Comparison of ENCODE assay signal across 14 cellular contexts in genomic region chr14:77478796-77479195, GRCh38. TPM values are rescaled to one million over a fixed set of nuclear protein-coding genes. Genes with fewer than 3 reads are reported as not detected.
DNase-seq lines count a peak whose midpoint lies in the region; ATAC-seq and TF ChIP-seq lines count a peak whose summit lies in the region.
"Had no signal": no experiment of that assay in that cellular context is flagged by ENCODE, and none has a peak within 500 bp of the region (broad histone marks: within the 10 kb centered on the region; RNA-seq: fewer than 3 reads in every experiment).

No MANE protein-coding gene starts in this region.

- no peak overlapping the region for H3K27ac Mint-ChIP-seq in activated B cell treated with CpG ODN at 0.5 μM for 24 hours
- H3K27ac Mint-ChIP-seq: activated T-cell treated with anti-CD3 and anti-CD28 coated beads, Interleukin-2, amount 50 U/mL, for 24 hours had no signal

- intact Hi-C loops in activated B cell treated with CpG ODN at 0.5 μM for 24 hours (cut with micrococcal nuclease), result no loop called here

- H3K9me3 Mint-ChIP-seq in activated B cell treated with CpG ODN at 0.5 μM for 24 hours, result no peaks in the 10 kb centered on the region
- H3K9me3 Mint-ChIP-seq: activated T-cell treated with anti-CD3 and anti-CD28 coated beads, Interleukin-2, amount 50 U/mL, for 24 hours had no signal

- no peak for TF ChIP-seq CTCF in activated B cell treated with CpG ODN at 0.5 μM for 24 hours (IDR thresholded peaks at IDR 0.05)
- TF ChIP-seq CTCF in osteoblast (IDR thresholded peaks at IDR 0.05; ENCODE audit: extremely low read depth, low read depth, low read length), result no peak

- no peak overlapping the region for H3K4me2 ChIP-seq in osteoblast (ENCODE audit: insufficient read depth, low read length)

- ATAC-seq in GM19025 (IDR thresholded peaks at IDR 0.05; ENCODE audit: low read depth, unreplicated experiment), result peak; percentile 79
- ATAC-seq in GM21717 (IDR thresholded peaks at IDR 0.05; ENCODE audit: unreplicated experiment), result peak; percentile 85
- peak; percentile 90 for ATAC-seq in HG03175 (IDR thresholded peaks at IDR 0.05; ENCODE audit: unreplicated experiment)
- peak; percentile 49 for ATAC-seq in activated B cell treated with CpG ODN at 0.5 μM for 24 hours (ENCODE audit: low read depth)
- ATAC-seq: pancreas had no signal

- no peaks in the 10 kb centered on the region for H3K9me3 ChIP-seq in osteoblast (ENCODE audit: low read depth, low read length)
- H3K9me3 ChIP-seq: pancreas, tibial nerve had no signal

- H3K27ac ChIP-seq in osteoblast (ENCODE audit: low read depth, low read length) (no peak overlapping the region), substantia nigra (ENCODE audit: low read depth, low read length, poor library complexity, severe bottlenecking) (no peak overlapping the region)
- H3K27ac ChIP-seq: pancreas, tibial nerve had no signal

- H3K27me3 Mint-ChIP-seq in activated B cell treated with CpG ODN at 0.5 μM for 24 hours, result no peaks in the 10 kb centered on the region
- H3K27me3 Mint-ChIP-seq: activated T-cell treated with anti-CD3 and anti-CD28 coated beads, Interleukin-2, amount 50 U/mL, for 24 hours had no signal

- no peaks in the 10 kb centered on the region for H3K4me1 ChIP-seq in osteoblast (ENCODE audit: insufficient read depth, low read length)
- H3K4me1 ChIP-seq: pancreas, tibial nerve had no signal

- H3K4me3 ChIP-seq in osteoblast (ENCODE audit: insufficient read depth, low read length), result no peak overlapping the region
- H3K4me3 ChIP-seq: pancreas, tibial nerve had no signal

- H3K36me3 Mint-ChIP-seq in activated B cell treated with CpG ODN at 0.5 μM for 24 hours (ENCODE audit: low read depth), result no peaks in the 10 kb centered on the region

- no peak overlapping the region for H2AFZ ChIP-seq in osteoblast (ENCODE audit: low read length)

- no peaks in the 10 kb centered on the region for H3K4me1 Mint-ChIP-seq in activated B cell treated with CpG ODN at 0.5 μM for 24 hours

- no peaks in the 10 kb centered on the region for H3K79me2 ChIP-seq in osteoblast (ENCODE audit: insufficient read depth, low read length)

- no peaks in the 10 kb centered on the region for H3K36me3 ChIP-seq in osteoblast (ENCODE audit: insufficient read depth, low read length)
- H3K36me3 ChIP-seq: pancreas, tibial nerve had no signal

- no peaks in the 10 kb centered on the region for H4K20me1 ChIP-seq in osteoblast (ENCODE audit: insufficient read depth, low read length)

- CTCF ChIA-PET in activated B cell treated with CpG ODN at 0.5 μM for 24 hours (lab: Charles Lee), result no interaction called here

- H3K4me3 Mint-ChIP-seq in activated B cell treated with CpG ODN at 0.5 μM for 24 hours, result no peak overlapping the region
- H3K4me3 Mint-ChIP-seq: activated T-cell treated with anti-CD3 and anti-CD28 coated beads, Interleukin-2, amount 50 U/mL, for 24 hours had no signal

- POLR2A ChIA-PET in activated B cell treated with CpG ODN at 0.5 μM for 24 hours (lab: Charles Lee), result no interaction called here

- peaks cover 15% of the 10 kb centered on the region for H3K27me3 ChIP-seq in osteoblast (ENCODE audit: insufficient read depth, low read length)
- H3K27me3 ChIP-seq: pancreas, tibial nerve had no signal

- DNase-seq in activated B cell treated with CpG ODN at 0.5 μM for 24 hours (no peak), NCI-H2107 (lab: John Stamatoyannopoulos, UW) (no peak), osteoblast (ENCODE audit: insufficient read length, low spot score, missing footprints) (no peak), substantia nigra (lab: John Stamatoyannopoulos, UW) (no peak), NCI-H2171 (lab: John Stamatoyannopoulos, UW) (no peak)
- DNase-seq: activated T-cell treated with anti-CD3 and anti-CD28 coated beads, Interleukin-2, amount 50 U/mL, for 24 hours; NCI-H774; pancreas had no signal

RNA-seq across cellular contexts. Expression of gene ISM2, which starts 19.8 kb away (rescaled TPM):
- total RNA-seq in activated B cell treated with CpG ODN at 0.5 μM for 24 hours, result 0.07 TPM in 1 of 2 replicates, not detected in the other
- total RNA-seq in osteoblast, result not detected in 2 replicates
- total RNA-seq: cardiac septum, fibroblast of lung, pancreas had no signal

RNA-seq across cellular contexts. Expression of gene AHSA1, which starts 20.9 kb away (rescaled TPM):
- total RNA-seq in activated B cell treated with CpG ODN at 0.5 μM for 24 hours (169 and 175 TPM in 2 replicates), osteoblast (60.4 and 67.0 TPM in 2 replicates)

RNA-seq across cellular contexts. Expression of gene VIPAS39, which starts 21.4 kb away (rescaled TPM):
- total RNA-seq in activated B cell treated with CpG ODN at 0.5 μM for 24 hours (15.1 and 15.3 TPM in 2 replicates), osteoblast (34.0 and 37.1 TPM in 2 replicates)

RNA-seq across cellular contexts. Expression of gene NOXRED1, which starts 55.5 kb away (rescaled TPM):
- total RNA-seq in activated B cell treated with CpG ODN at 0.5 μM for 24 hours (0.27 and 1.0 TPM in 2 replicates), osteoblast (0.29 and 0.36 TPM in 2 replicates)
- total RNA-seq: cardiac septum had no signal
